1 cellular context compared by ENCODE assay signal in genomic region chr12:120445911-120446909, GRCh38.
TF ChIP-seq lines count a peak whose summit lies in the region.

GATC (plus strand) TSS chr12:120446444; CDS start chr12:120446481, 37 bp downstream.
TRIAP1 (minus strand) TSS chr12:120446384; CDS start chr12:120446372, 12 bp downstream.

TF ChIP-seq in GM12878, 131 proteins besides CTCF, POLR2A, EP300 and RAD21 (continued from another document and continues in another):
- TF ChIP-seq EGR1 (IDR thresholded peaks at IDR 0.05; ENCODE audit: borderline replicate concordance in 1 of 2, low read depth in 2 of 2, low read length in 2 of 2) (peak in 1 of 2 experiments; percentile 80; a peak in 2 of 3 replicates), SMAD5 (IDR thresholded peaks at IDR 0.05; ENCODE audit: low read depth) (peak; percentile 92), SMAD1 (IDR thresholded peaks at IDR 0.05; ENCODE audit: low read depth, partially characterized antibody) (no peak), SRF (IDR thresholded peaks at IDR 0.05; ENCODE audit: low read depth in 2 of 2, low read length in 2 of 2) (peak; percentile 87 to 98), DPF2 (IDR thresholded peaks at IDR 0.05) (peak; percentile 86), SREBF2 (IDR thresholded peaks at IDR 0.05; ENCODE audit: low read length) (no peak), ATF3 (IDR thresholded peaks at IDR 0.05; ENCODE audit: borderline replicate concordance, extremely low read depth, low read depth, low read length) (peak; percentile 99), CHD2 (IDR thresholded peaks at IDR 0.05; ENCODE audit: borderline replicate concordance, low read depth, low read length) (peak; percentile 89), STAT1 (conservative IDR thresholded peaks at IDR 0.05) (no peak; the same call in 1 of the 2 replicates), MEF2B (IDR thresholded peaks at IDR 0.05; ENCODE audit: partially characterized antibody, poor library complexity, severe bottlenecking) (peak; percentile 47), JUNB (IDR thresholded peaks at IDR 0.05) (no peak), RCOR1 (conservative IDR thresholded peaks at IDR 0.05; ENCODE audit: low read depth, low read length) (no peak), BRCA1 (IDR thresholded peaks at IDR 0.05; ENCODE audit: low read depth, low read length) (no peak), ZBTB33 (IDR thresholded peaks at IDR 0.05) (no peak), USF1 (IDR thresholded peaks at IDR 0.05; ENCODE audit: borderline replicate concordance, extremely low read length, insufficient read depth, low read depth, low read length) (no peak), SPI1 (IDR thresholded peaks at IDR 0.05; ENCODE audit: borderline replicate concordance, insufficient read depth, low read depth, low read length) (0 out of 2 replicates have a peak, but pooled peaks have one; percentile 5), JUND (IDR thresholded peaks at IDR 0.05; ENCODE audit: low read depth, low read length) (peak; percentile 36; the same call in 1 of the 2 replicates), YY1 (IDR thresholded peaks at IDR 0.05; ENCODE audit: low read depth, low read length) (peak; percentile 96), ZBTB40 (IDR thresholded peaks at IDR 0.05; ENCODE audit: borderline replicate concordance) (peak; percentile 50; the same call in 1 of the 2 replicates), NR2C2 (IDR thresholded peaks at IDR 0.05; ENCODE audit: borderline replicate concordance, control insufficient read depth, insufficient read length, low read depth) (no peak), PAX5 (IDR thresholded peaks at IDR 0.05; ENCODE audit: borderline replicate concordance, low read depth, low read length) (peak; percentile 96), PML (IDR thresholded peaks at IDR 0.05; ENCODE audit: low read length) (peak; percentile 77; the same call in 1 of the 2 replicates), PKNOX1 (IDR thresholded peaks at IDR 0.05) (no peak), ZNF274 (IDR thresholded peaks at IDR 0.05; ENCODE audit: insufficient read depth, insufficient read length) (no peak), ELK1 (IDR thresholded peaks at IDR 0.05; ENCODE audit: low read depth, low read length) (peak; percentile 62; the same call in 1 of the 2 replicates), MXI1 (IDR thresholded peaks at IDR 0.05; ENCODE audit: low read depth, low read length) (peak; percentile 95), BCL11A (IDR thresholded peaks at IDR 0.05; ENCODE audit: low read depth, low read length) (peak; percentile 30; the same call in 1 of the 2 replicates), FOXM1 (IDR thresholded peaks at IDR 0.05; ENCODE audit: low read depth, low read length) (no peak), PAX8 (IDR thresholded peaks at IDR 0.05) (no peak), MYB (IDR thresholded peaks at IDR 0.05; ENCODE audit: borderline replicate concordance, low read depth, low read length) (no peak), BHLHE40 (IDR thresholded peaks at IDR 0.05; ENCODE audit: borderline replicate concordance in 1 of 2, low read depth in 2 of 2, low read length in 1 of 2) (peak; percentile 34 to 75; a peak in 3 of 4 replicates), SREBF1 (IDR thresholded peaks at IDR 0.05; ENCODE audit: low read length) (no peak), BACH1 (IDR thresholded peaks at IDR 0.05; ENCODE audit: borderline replicate concordance) (no peak), HSF1 (IDR thresholded peaks at IDR 0.05; ENCODE audit: low read depth, low read length) (no peak), SKIL (IDR thresholded peaks at IDR 0.05; ENCODE audit: low read depth, poor library complexity, severe bottlenecking) (peak; percentile 32), POLR2AphosphoS2 (IDR thresholded peaks at IDR 0.05; ENCODE audit: low read depth, low read length) (peak; percentile 79; the same call in 1 of the 2 replicates), GABPA (IDR thresholded peaks at IDR 0.05; ENCODE audit: low read depth) (no peak), USF2 (IDR thresholded peaks at IDR 0.05; ENCODE audit: borderline replicate concordance, low read depth, low read length) (no peak), KLF5 (IDR thresholded peaks at IDR 0.05; ENCODE audit: partially characterized antibody) (no peak), RELA (IDR thresholded peaks at IDR 0.05; ENCODE audit: borderline replicate concordance, partially characterized antibody) (peak; percentile 86), CREB1 (IDR thresholded peaks at IDR 0.05; ENCODE audit: low read depth) (peak; percentile 100), SUPT20H (IDR thresholded peaks at IDR 0.05; ENCODE audit: borderline replicate concordance, control insufficient read depth, low read depth, low read length) (no peak; the same call in 1 of the 2 replicates), IRF5 (IDR thresholded peaks at IDR 0.05; ENCODE audit: borderline replicate concordance) (no peak)
